11 cellular contexts compared by ENCODE assay signal in the genomic region with DNA sequence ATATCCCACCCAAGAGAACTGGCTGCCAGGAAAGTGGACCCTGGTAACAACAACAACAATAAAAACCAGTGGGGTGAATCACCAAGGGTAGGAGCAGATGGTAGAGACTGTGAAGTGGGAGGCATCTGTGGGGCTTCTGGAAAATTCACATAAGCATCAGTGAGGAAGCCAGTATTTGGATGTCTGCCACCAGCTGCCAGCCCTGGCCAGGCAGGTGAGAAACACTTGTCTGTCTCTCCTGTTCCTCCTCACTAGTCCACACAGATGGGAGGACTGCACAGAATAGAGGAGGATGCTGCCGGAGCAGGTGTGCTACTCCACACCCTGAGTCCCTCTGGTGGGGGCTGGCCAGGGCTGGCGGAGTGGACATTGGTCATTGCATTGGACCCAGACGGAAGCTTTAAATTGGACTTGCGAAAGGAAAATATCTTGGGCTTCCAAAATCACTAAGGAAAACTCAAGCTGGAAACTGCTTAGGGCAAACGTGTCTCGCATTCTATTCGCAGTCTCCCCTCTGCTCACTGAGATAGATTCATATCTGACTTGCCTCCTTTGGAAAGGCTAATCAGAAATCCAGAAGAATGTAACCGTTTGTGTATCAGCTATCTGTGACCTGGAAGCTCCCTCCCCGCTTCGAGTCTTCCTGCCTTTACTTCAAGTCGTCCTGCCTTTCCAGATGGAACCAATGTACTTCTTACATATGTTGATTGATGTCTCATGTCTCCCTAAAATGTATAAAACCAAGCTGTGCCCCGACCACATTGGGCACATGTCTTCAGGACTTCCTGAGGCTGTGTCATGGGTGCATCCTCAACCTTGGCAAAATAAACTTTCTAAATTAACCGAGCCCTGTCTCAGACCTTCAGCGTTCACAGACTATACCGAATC.
DNase-seq lines count a peak whose midpoint lies in the region; ATAC-seq, FAIRE-seq and TF ChIP-seq lines count a peak whose summit lies in the region.
"Had no signal": no experiment of that assay in that cellular context is flagged by ENCODE, and none has a peak within 500 bp of the region (broad histone marks: within the 10 kb centered on the region; RNA-seq: fewer than 3 reads in every experiment).

No MANE protein-coding gene starts in this region.

- H3K9me1 ChIP-seq in endothelial cell of umbilical vein (replicated peaks; ENCODE audit: control insufficient read depth, extremely low read depth, insufficient read depth, low read length): no peaks in the 10 kb centered on the region

- peak; percentile 91 for DNase-seq in DMS79 treated with DMSO at 0.1 percent for 48 hours (lab: John Stamatoyannopoulos, UW)
- DNase-seq in NCI-H524 (lab: John Stamatoyannopoulos, UW): peak; percentile 93 to 97
- peak; percentile 53 for DNase-seq in endothelial cell of umbilical vein (ENCODE audit: low read depth, low spot score)
- DNase-seq in SK-N-DZ (ENCODE audit: low spot score): no peak
- no peak for DNase-seq in cortex of kidney (lab: John Stamatoyannopoulos, UW)
- DNase-seq: activated gamma-delta T cell treated with Interleukin-2 at 50 U/mL for 16 hours, MM.1S had no signal

- no peak overlapping the region for H3K9ac ChIP-seq in endothelial cell of umbilical vein (replicated peaks; ENCODE audit: extremely low read depth, insufficient read depth, low read length)

- H4K20me1 ChIP-seq in endothelial cell of umbilical vein (replicated peaks; ENCODE audit: control insufficient read depth, extremely low read depth, insufficient read depth, low read length): no peaks in the 10 kb centered on the region

- TF ChIP-seq CTCF in endothelial cell of umbilical vein (IDR thresholded peaks at IDR 0.05; ENCODE audit: extremely low read depth in 1 of 2, insufficient read depth in 1 of 2, low read depth in 1 of 2, low read length in 2 of 2): no peak

- POLR2A ChIA-PET in endothelial cell of umbilical vein (lab: Charles Lee): no interaction called here

- H3K36me3 ChIP-seq in ACC112 (ENCODE audit: insufficient read depth, low read length) (no peaks in the 10 kb centered on the region), endothelial cell of umbilical vein (ENCODE audit: control insufficient read depth in 2 of 2, extremely low read depth in 1 of 2, insufficient read depth in 2 of 2, low read length in 2 of 2) (no peaks in the 10 kb centered on the region)

- no peak overlapping the region for H3K27ac ChIP-seq in ACC112 (ENCODE audit: low read depth, low read length)
- peak overlapping the region; percentile 89 for H3K27ac ChIP-seq in endothelial cell of umbilical vein (ENCODE audit: insufficient read depth, low read depth, low read length)

- TSS peak; percentile 25 for BruUV-seq in endothelial cell of umbilical vein (replicated peaks; lab: Mats Ljungman, UMichigan)

- peak overlapping the region; percentile 2 for H3K4me2 ChIP-seq in endothelial cell of umbilical vein (ENCODE audit: insufficient read depth, low read length)

- TF ChIP-seq POLR2A in endothelial cell of umbilical vein (IDR thresholded peaks at IDR 0.05; ENCODE audit: low read depth, low read length): no peak

- H3K79me2 ChIP-seq in ACC112 (ENCODE audit: control insufficient read depth, insufficient read depth, low read length, unreplicated experiment) (no peaks in the 10 kb centered on the region), endothelial cell of umbilical vein (ENCODE audit: control insufficient read depth, insufficient read depth, low read length) (no peaks in the 10 kb centered on the region)

- H2AFZ ChIP-seq in ACC112 (ENCODE audit: low read length, unreplicated experiment) (no peak overlapping the region), endothelial cell of umbilical vein (ENCODE audit: low read depth, low read length) (no peak overlapping the region)

- H3K9me3 ChIP-seq in endothelial cell of umbilical vein (replicated peaks; ENCODE audit: control insufficient read depth, insufficient read depth, low read length): no peaks in the 10 kb centered on the region

- dilution Hi-C loops in endothelial cell of umbilical vein (cut with MboI; ENCODE audit: extremely low pct_ligation_motif_present, low sequenced_read_pairs): no loop called here

- H3K4me3 ChIP-seq in ACC112 (ENCODE audit: low read depth, low read length) (0 out of 2 replicates have a peak overlapping the region, but pooled peaks have one; percentile 21), endothelial cell of umbilical vein (replicated peaks in 1 of 3; ENCODE audit: insufficient read depth in 1 of 3, low read depth in 1 of 3, low read length in 3 of 3) (no peak overlapping the region)

- H3K4me1 ChIP-seq in ACC112 (ENCODE audit: control insufficient read depth, insufficient read depth, low read length, unreplicated experiment) (peaks cover 32% of the 10 kb centered on the region), endothelial cell of umbilical vein (ENCODE audit: control insufficient read depth, extremely low read depth, insufficient read depth, low read length) (peaks cover 34% of the 10 kb centered on the region)

- ATAC-seq in GM21723 (IDR thresholded peaks at IDR 0.05; ENCODE audit: unreplicated experiment) (no peak), GM18858 (IDR thresholded peaks at IDR 0.05; ENCODE audit: unreplicated experiment) (no peak)

- intact Hi-C loops in endothelial cell of umbilical vein (cut with micrococcal nuclease): loop anchor here (2.0 kb wide), 2 partner anchors 29 to 69 kb away; partner anchors contain the start of gene NAB1

- CTCF ChIA-PET in endothelial cell of umbilical vein (lab: Charles Lee): interaction anchor here (1.2 to 1.6 kb wide), 2 partner anchors 26 to 29 kb away, joined by 3 to 4 read pairs; no protein-coding TSS in a partner anchor

- FAIRE-seq in endothelial cell of umbilical vein (lab: Jason Lieb, UNC): no peak
- FAIRE-seq: endometrium had no signal

- peaks cover 10% of the 10 kb centered on the region; the same call in 1 of the 2 replicates for H3K27me3 ChIP-seq in ACC112 (ENCODE audit: insufficient read depth, low read length)
- no peaks in the 10 kb centered on the region for H3K27me3 ChIP-seq in endothelial cell of umbilical vein (ENCODE audit: control insufficient read depth in 2 of 2, insufficient read depth in 2 of 2, low read length in 2 of 2)

TF ChIP-seq in endothelial cell of umbilical vein, 7 proteins besides CTCF, POLR2A, EP300 and RAD21:
- TF ChIP-seq MYC (IDR thresholded peaks at IDR 0.05; ENCODE audit: low read depth, low read length): no peak
- no peak for TF ChIP-seq JUN (IDR thresholded peaks at IDR 0.05; ENCODE audit: borderline replicate concordance, insufficient read depth, insufficient read length, low read depth)
- TF ChIP-seq FOS (IDR thresholded peaks at IDR 0.05; ENCODE audit: borderline replicate concordance, insufficient read depth, low read length): no peak
- TF ChIP-seq GATA2 (IDR thresholded peaks at IDR 0.05; ENCODE audit: insufficient read depth, insufficient read length, low read depth, low read length): no peak
- no peak for TF ChIP-seq EZH2 (IDR thresholded peaks at IDR 0.05; ENCODE audit: borderline replicate concordance, low read depth, low read length, severe bottlenecking)
- no peak for TF ChIP-seq POLR2AphosphoS5 (IDR thresholded peaks at IDR 0.05; ENCODE audit: insufficient read depth, low read depth, low read length)
- TF ChIP-seq, protein P1, sequence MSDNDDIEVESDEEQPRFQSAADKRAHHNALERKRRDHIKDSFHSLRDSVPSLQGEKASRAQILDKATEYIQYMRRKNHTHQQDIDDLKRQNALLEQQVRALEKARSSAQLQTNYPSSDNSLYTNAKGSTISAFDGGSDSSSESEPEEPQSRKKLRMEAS (IDR thresholded peaks at IDR 0.05; ENCODE audit: insufficient read depth, insufficient read length): no peak

Comparison
In these comparisons a context has a peak if more than half of its experiments do, and no peak if none do; other contexts are left out.
1. DNase-seq: peak in DMS79 treated with DMSO at 0.1 percent for 48 hours (single experiment), NCI-H524 (2 of 2) and endothelial cell of umbilical vein (single experiment); none in SK-N-DZ (single experiment) and cortex of kidney (single experiment).